Comparison of ENCODE assay signal across 1 cellular context in genomic region chr2:213722564-213722963, GRCh38.
TF ChIP-seq lines count a peak whose summit lies in the region.

No MANE protein-coding gene starts in this region.

TF ChIP-seq in H1, 55 proteins besides CTCF, POLR2A, EP300 and RAD21 (continued from another document):
- TF ChIP-seq CTBP2 (IDR thresholded peaks at IDR 0.05; ENCODE audit: borderline replicate concordance, insufficient read depth, insufficient read length, low read length) (no peak), SRF (IDR thresholded peaks at IDR 0.05; ENCODE audit: low read depth, low read length) (no peak), SIRT6 (IDR thresholded peaks at IDR 0.05; ENCODE audit: low read length) (no peak), EZH2 (IDR thresholded peaks at IDR 0.05; ENCODE audit: low read depth, low read length, severe bottlenecking) (no peak), SIN3A (conservative IDR thresholded peaks at IDR 0.05 in 1 of 2, IDR thresholded peaks at IDR 0.05 in 1 of 2; ENCODE audit: low read depth in 1 of 2, low read length in 2 of 2) (no peak), GABPA (IDR thresholded peaks at IDR 0.05; ENCODE audit: borderline replicate concordance, insufficient read depth, low read length) (no peak)
TF ChIP-seq in H1: peak in this region for 0.
